Comparison of ENCODE assay signal across 37 cellular contexts in the genomic region with DNA sequence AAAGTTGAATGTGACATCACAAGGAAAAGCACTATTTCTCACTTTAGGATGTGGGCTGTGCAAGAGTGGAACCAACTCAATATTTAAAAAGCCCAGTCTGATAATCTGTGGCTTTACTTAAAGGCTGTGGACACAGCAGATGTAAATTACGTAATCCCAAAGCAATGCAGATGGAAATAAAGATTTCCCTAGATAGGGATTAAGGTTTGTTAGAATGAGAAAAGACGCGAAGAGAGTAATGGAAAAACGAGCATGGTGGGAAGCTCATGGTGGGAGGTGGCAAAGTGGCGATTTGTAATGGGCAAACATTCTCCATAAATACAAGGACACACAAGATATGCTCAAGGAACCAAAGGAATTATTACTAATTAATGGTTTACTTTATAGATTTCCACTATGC.
"Had no signal": no experiment of that assay in that cellular context is flagged by ENCODE, and none has a peak within 500 bp of the region (broad histone marks: within the 10 kb centered on the region; RNA-seq: fewer than 3 reads in every experiment).

No MANE protein-coding gene starts in this region.

- H3K36me3 Mint-ChIP-seq: activated CD8-positive, alpha-beta memory T cell treated with anti-CD3 and anti-CD28 coated beads, Interleukin-2, amount 10 ng/mL, durations not matched to agents 7 days and 5 days; activated naive CD8-positive, alpha-beta T cell treated with anti-CD3 and anti-CD28 coated beads for 36 hours had no signal

- H3K4me1 Mint-ChIP-seq: activated B cell treated with CpG ODN at 0.5 μM for 24 hours; activated CD4-positive, alpha-beta memory T cell treated with anti-CD3 and anti-CD28 coated beads, Interleukin-2, amount 10 ng/mL, durations not matched to agents 7 days and 5 days; activated CD8-positive, alpha-beta memory T cell treated with anti-CD3 and anti-CD28 coated beads, Interleukin-2, amount 10 ng/mL, durations not matched to agents 7 days and 5 days; activated naive CD8-positive, alpha-beta T cell treated with anti-CD3 and anti-CD28 coated beads for 36 hours; activated T-helper 17 cell treated with anti-CD3 and anti-CD28 coated beads, Interleukin-2, amount 50 U/mL, for 72 hours; central memory CD8-positive, alpha-beta T cell had no signal

- H3K27ac Mint-ChIP-seq: activated B cell treated with CpG ODN at 0.5 μM for 24 hours; activated CD4-positive, alpha-beta memory T cell treated with anti-CD3 and anti-CD28 coated beads, Interleukin-2, amount 10 ng/mL, durations not matched to agents 7 days and 5 days; activated CD8-positive, alpha-beta memory T cell treated with anti-CD3 and anti-CD28 coated beads, Interleukin-2, amount 10 ng/mL, durations not matched to agents 7 days and 5 days; activated naive CD8-positive, alpha-beta T cell treated with anti-CD3 and anti-CD28 coated beads for 36 hours; activated T-helper 17 cell treated with anti-CD3 and anti-CD28 coated beads, Interleukin-2, amount 50 U/mL, for 72 hours had no signal

- H3K27ac ChIP-seq: brain microvascular endothelial cell, cardiac muscle cell, PC-9, RWPE1 had no signal

- H2AFZ ChIP-seq: PC-9 had no signal

- H3K4me3 ChIP-seq: cardiac muscle cell, PC-9 had no signal

- H3K4me2 ChIP-seq: PC-9 had no signal

- DNase-seq: activated B cell treated with CpG ODN at 0.5 μM for 24 hours; activated CD4-positive, alpha-beta memory T cell treated with anti-CD3 and anti-CD28 coated beads, Interleukin-2, amount 10 ng/mL, durations not matched to agents 7 days and 5 days; activated CD4-positive, alpha-beta T cell treated with anti-CD3 and anti-CD28 coated beads for 1 hour; activated CD4-positive, alpha-beta T cell treated with anti-CD3 and anti-CD28 coated beads for 48 hours; activated CD8-positive, alpha-beta memory T cell treated with anti-CD3 and anti-CD28 coated beads for 24 hours; activated CD8-positive, alpha-beta memory T cell treated with anti-CD3 and anti-CD28 coated beads, Interleukin-2, amount 10 ng/mL, durations not matched to agents 7 days and 5 days; activated CD8-positive, alpha-beta memory T cell treated with anti-CD3 and anti-CD28 coated beads, Interleukin-2, amount 50 U/mL, for 48 hours; activated effector memory CD4-positive, alpha-beta T cell treated with anti-CD3 and anti-CD28 coated beads, Interleukin-2, amount 50 U/mL, for 16 hours; activated naive CD4-positive, alpha-beta T cell; activated naive CD4-positive, alpha-beta T cell treated with anti-CD3 and anti-CD28 coated beads, Interleukin-2, amount 50 U/mL, for 16 hours; activated naive CD8-positive, alpha-beta T cell treated with anti-CD3 and anti-CD28 coated beads for 36 hours; activated T-cell treated with anti-CD3 and anti-CD28 coated beads, Interleukin-2, amount 50 U/mL, for 48 hours; amniotic stem cell; aorta; brain microvascular endothelial cell; NCI-H1092 treated with DMSO at 0.1 percent for 48 hours; NCI-H1417 treated with DMSO at 0.1 percent for 48 hours; NCI-H187 treated with DMSO at 0.1 percent for 48 hours; NCI-H2081; NCI-H2171 treated with DMSO at 0.1 percent for 48 hours; NCI-H2227 treated with DMSO at 0.1 percent for 48 hours; NCI-H446 treated with DMSO at 0.1 percent for 48 hours; NCI-H524; NCI-H69; NK-92 treated with Interleukin-12 subunit alpha and Interleukin-12 subunit beta, amount 100 ng/mL, for 24 hours; PC-9; SIG-M5; SW 1271; T-helper 1 cell; T-helper 2 cell; T-helper 9 cell had no signal

- ATAC-seq: activated CD8-positive, alpha-beta memory T cell treated with anti-CD3 and anti-CD28 coated beads, Interleukin-2, amount 10 ng/mL, durations not matched to agents 7 days and 5 days; activated T-helper 17 cell treated with anti-CD3 and anti-CD28 coated beads, Interleukin-2, amount 50 U/mL, for 72 hours; Right ventricle myocardium inferior; SK-N-SH treated with all-trans-retinoic acid at 6 μM for 48 hours had no signal

- H3K4me3 Mint-ChIP-seq: activated B cell treated with CpG ODN at 0.5 μM for 24 hours; activated CD4-positive, alpha-beta memory T cell treated with anti-CD3 and anti-CD28 coated beads, Interleukin-2, amount 10 ng/mL, durations not matched to agents 7 days and 5 days; activated CD8-positive, alpha-beta memory T cell treated with anti-CD3 and anti-CD28 coated beads, Interleukin-2, amount 10 ng/mL, durations not matched to agents 7 days and 5 days; activated naive CD8-positive, alpha-beta T cell treated with anti-CD3 and anti-CD28 coated beads for 36 hours; activated T-helper 17 cell treated with anti-CD3 and anti-CD28 coated beads, Interleukin-2, amount 50 U/mL, for 72 hours; central memory CD8-positive, alpha-beta T cell had no signal

- H3K27me3 ChIP-seq: brain microvascular endothelial cell, cardiac muscle cell had no signal

- H3K27me3 Mint-ChIP-seq: activated B cell treated with CpG ODN at 0.5 μM for 24 hours; activated CD4-positive, alpha-beta memory T cell treated with anti-CD3 and anti-CD28 coated beads, Interleukin-2, amount 10 ng/mL, durations not matched to agents 7 days and 5 days; activated CD8-positive, alpha-beta memory T cell treated with anti-CD3 and anti-CD28 coated beads, Interleukin-2, amount 10 ng/mL, durations not matched to agents 7 days and 5 days; activated naive CD8-positive, alpha-beta T cell treated with anti-CD3 and anti-CD28 coated beads for 36 hours; activated T-helper 17 cell treated with anti-CD3 and anti-CD28 coated beads, Interleukin-2, amount 50 U/mL, for 72 hours; central memory CD8-positive, alpha-beta T cell had no signal

- H3K36me3 ChIP-seq: brain microvascular endothelial cell, cardiac muscle cell had no signal
